In genomic region chr20:16368645-16369292, GRCh38 we compare ENCODE assay signal across 1 cellular context.
TF ChIP-seq lines count a peak whose summit lies in the region.

No MANE protein-coding gene starts in this region.

TF ChIP-seq in H1, 55 proteins besides CTCF, POLR2A, EP300 and RAD21 (continued from another document):
- TF ChIP-seq EGR1 (IDR thresholded peaks at IDR 0.05; ENCODE audit: borderline replicate concordance, low read depth, low read length) = no peak
- no peak for TF ChIP-seq CTBP2 (IDR thresholded peaks at IDR 0.05; ENCODE audit: borderline replicate concordance, insufficient read depth, insufficient read length, low read length)
- no peak for TF ChIP-seq BACH1 (IDR thresholded peaks at IDR 0.05; ENCODE audit: low read length)
- TF ChIP-seq FOSL1 (IDR thresholded peaks at IDR 0.05; ENCODE audit: insufficient read depth, low read depth, low read length) = no peak
- TF ChIP-seq E2F6 (IDR thresholded peaks at IDR 0.05) = no peak
- TF ChIP-seq SIX5 (IDR thresholded peaks at IDR 0.05; ENCODE audit: low read depth, low read length) = no peak
- no peak for TF ChIP-seq NANOG (IDR thresholded peaks at IDR 0.05; ENCODE audit: insufficient read depth, low read depth, low read length, poor library complexity, severe bottlenecking)
- TF ChIP-seq BCL11A (IDR thresholded peaks at IDR 0.05; ENCODE audit: low read depth in 2 of 2, low read length in 2 of 2) = no peak
- TF ChIP-seq SP4 (IDR thresholded peaks at IDR 0.05; ENCODE audit: low read length) = no peak
- TF ChIP-seq YY1 (IDR thresholded peaks at IDR 0.05; ENCODE audit: low read depth, low read length) = no peak
- no peak for TF ChIP-seq TBP (IDR thresholded peaks at IDR 0.05; ENCODE audit: low read depth, low read length)
- TF ChIP-seq SUZ12 (IDR thresholded peaks at IDR 0.05; ENCODE audit: low read length) = no peak
- no peak for TF ChIP-seq POU5F1 (IDR thresholded peaks at IDR 0.05; ENCODE audit: low read depth, low read length)
- TF ChIP-seq KDM5A (IDR thresholded peaks at IDR 0.05; ENCODE audit: low read length) = no peak
- no peak for TF ChIP-seq TCF12 (IDR thresholded peaks at IDR 0.05; ENCODE audit: low read depth, low read length)
- no peak for TF ChIP-seq KDM1A (IDR thresholded peaks at IDR 0.05; ENCODE audit: borderline replicate concordance, low read length)
- no peak for TF ChIP-seq PHF8 (conservative IDR thresholded peaks at IDR 0.05; ENCODE audit: low read depth, low read length)
